28 cellular contexts compared by ENCODE assay signal in the genomic region with DNA sequence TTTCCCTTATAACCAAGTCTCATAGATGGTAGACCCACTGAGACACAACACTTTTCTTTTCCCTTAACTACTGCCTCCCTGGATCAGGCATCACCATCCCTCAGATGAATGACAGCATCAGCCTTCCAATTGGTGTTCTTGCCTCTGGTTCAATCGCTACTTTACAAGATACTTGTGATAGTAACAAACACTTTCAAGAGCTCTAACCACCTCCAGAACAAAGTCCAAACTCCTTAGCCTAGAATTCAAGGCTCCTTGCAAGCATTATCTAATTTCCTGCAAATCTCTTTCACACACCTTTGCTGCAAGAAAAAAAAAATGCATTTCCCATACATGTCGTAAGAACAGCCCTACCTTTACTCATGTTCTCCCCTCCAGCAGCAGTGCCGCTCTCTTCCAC.
"Had no signal": no experiment of that assay in that cellular context is flagged by ENCODE, and none has a peak within 500 bp of the region (broad histone marks: within the 10 kb centered on the region; RNA-seq: fewer than 3 reads in every experiment).

No MANE protein-coding gene starts in this region.

- H3K27ac Mint-ChIP-seq: activated CD8-positive, alpha-beta T cell treated with anti-CD3 and anti-CD28 coated beads, Interleukin-2, amount 10 ng/mL, durations not matched to agents 7 days and 5 days; activated naive CD8-positive, alpha-beta T cell treated with anti-CD3 and anti-CD28 coated beads, Interleukin-2, amount 10 ng/mL, durations not matched to agents 7 days and 5 days; activated T-helper 2 cell treated with anti-CD3 and anti-CD28 coated beads, Interferon-gamma antibody, Interleukin-2, Interleukin-4, amounts not matched to agents 10 μg/mL and 5 μg/mL and 100 μg/mL, durations not matched to agents 14 hours and 24 hours and 36 hours had no signal

- FAIRE-seq: K562 had no signal

- H3K4me3 Mint-ChIP-seq: activated CD8-positive, alpha-beta T cell treated with anti-CD3 and anti-CD28 coated beads, Interleukin-2, amount 10 ng/mL, durations not matched to agents 7 days and 5 days; activated naive CD8-positive, alpha-beta T cell treated with anti-CD3 and anti-CD28 coated beads, Interleukin-2, amount 10 ng/mL, durations not matched to agents 7 days and 5 days had no signal

- H3K4me3 ChIP-seq: adrenal gland, K562, SK-N-MC had no signal

- H3K36me3 ChIP-seq: adrenal gland had no signal

- DNase-seq: activated CD4-positive, alpha-beta T cell treated with anti-CD3 and anti-CD28 coated beads for 4 hours; activated CD8-positive, alpha-beta memory T cell treated with anti-CD3 and anti-CD28 coated beads, Interleukin-2, amount 50 U/mL, for 48 hours; activated CD8-positive, alpha-beta T cell treated with anti-CD3 and anti-CD28 coated beads, Interleukin-2, amount 10 ng/mL, durations not matched to agents 7 days and 5 days; activated gamma-delta T cell treated with Interleukin-2 at 50 U/mL for 16 hours; activated naive CD4-positive, alpha-beta T cell treated with anti-CD3 and anti-CD28 coated beads, Interleukin-2, amount 50 U/mL, for 16 hours; activated naive CD8-positive, alpha-beta T cell treated with anti-CD3 and anti-CD28 coated beads, Interleukin-2, amount 10 ng/mL, durations not matched to agents 7 days and 5 days; activated T-cell treated with anti-CD3 and anti-CD28 coated beads, Interleukin-2, amount 50 U/mL, for 1 hour; adrenal gland; anterior cingulate cortex; caudate nucleus; Kasumi-1; NCI-H1048; NCI-H1417; NCI-H1930; NCI-H2171; NCI-H345; NCI-H510A; NCI-H526 treated with DMSO at 0.1 percent for 48 hours; NCI-H82; NK-92 treated with Interleukin-12 subunit alpha and Interleukin-12 subunit beta, amount 100 ng/mL, for 24 hours; OCI-M1; RPMI8226 had no signal

- H3K27me3 ChIP-seq: adrenal gland had no signal

- H3K27ac ChIP-seq: adrenal gland, SK-N-MC had no signal

- ATAC-seq: activated CD4-positive, CD25-positive, alpha-beta regulatory T cell treated with anti-CD3 and anti-CD28 coated beads, Interleukin-2, amount 50 U/mL, for 24 hours; activated CD8-positive, alpha-beta T cell treated with anti-CD3 and anti-CD28 coated beads, Interleukin-2, amount 10 ng/mL, durations not matched to agents 7 days and 5 days; K562; Panc1; Right ventricle myocardium inferior had no signal

- H3K4me1 ChIP-seq: adrenal gland had no signal

- H3K9me3 Mint-ChIP-seq: activated naive CD8-positive, alpha-beta T cell treated with anti-CD3 and anti-CD28 coated beads, Interleukin-2, amount 10 ng/mL, durations not matched to agents 7 days and 5 days; activated T-helper 2 cell treated with anti-CD3 and anti-CD28 coated beads, Interferon-gamma antibody, Interleukin-2, Interleukin-4, amounts not matched to agents 10 μg/mL and 5 μg/mL and 100 μg/mL, durations not matched to agents 14 hours and 24 hours and 36 hours had no signal

- H3K27me3 Mint-ChIP-seq: activated naive CD8-positive, alpha-beta T cell treated with anti-CD3 and anti-CD28 coated beads, Interleukin-2, amount 10 ng/mL, durations not matched to agents 7 days and 5 days had no signal

- H3K9me3 ChIP-seq: adrenal gland had no signal
